Comparison of ENCODE assay signal across 16 cellular contexts in genomic region chr4:112889199-112889598, GRCh38.
DNase-seq lines count a peak whose midpoint lies in the region; ATAC-seq and TF ChIP-seq lines count a peak whose summit lies in the region.
"Had no signal": no experiment of that assay in that cellular context is flagged by ENCODE, and none has a peak within 500 bp of the region (broad histone marks: within the 10 kb centered on the region; RNA-seq: fewer than 3 reads in every experiment).

No MANE protein-coding gene starts in this region.

- no peaks in the 10 kb centered on the region for H3K36me3 Mint-ChIP-seq in GM23338 (ENCODE audit: low read depth)
- H3K36me3 Mint-ChIP-seq: CD4-positive, CD25-positive, alpha-beta regulatory T cell; memory B cell had no signal

- H3K9ac ChIP-seq in adipocyte (ENCODE audit: low read length), result no peak overlapping the region

- H3K27me3 Mint-ChIP-seq in GM23338 (ENCODE audit: insufficient read depth, low read depth, poor library complexity), result peaks cover 4% of the 10 kb centered on the region
- H3K27me3 Mint-ChIP-seq: memory B cell had no signal

- H3K27ac ChIP-seq in GM23338 (ENCODE audit: low read depth) (peak overlapping the region; percentile 50; the same call in 1 of the 2 replicates), temporal lobe (ENCODE audit: low read depth, low read length) (peak overlapping the region; percentile 93)
- H3K27ac ChIP-seq: colonic mucosa had no signal

- H3K27ac Mint-ChIP-seq in GM23338, result no peak overlapping the region
- H3K27ac Mint-ChIP-seq: activated T-cell treated with anti-CD3 and anti-CD28 coated beads, Interleukin-2, amount 50 U/mL, for 72 hours; CD4-positive, CD25-positive, alpha-beta regulatory T cell; memory B cell had no signal

- H2AFZ ChIP-seq in GM23338, result no peak overlapping the region

- no peaks in the 10 kb centered on the region for H4K20me1 ChIP-seq in GM23338 (replicated peaks; ENCODE audit: insufficient read depth)

- no peaks in the 10 kb centered on the region for H3F3A ChIP-seq in GM23338 (replicated peaks; ENCODE audit: low read depth)

- H3K79me2 ChIP-seq in GM23338 (replicated peaks; ENCODE audit: insufficient read depth), result no peaks in the 10 kb centered on the region; the same call in 1 of the 2 replicates

- TF ChIP-seq CTCF in GM23338 (conservative IDR thresholded peaks at IDR 0.05; ENCODE audit: low read depth in 2 of 2), result no peak

- no peak for ATAC-seq in GM23338
- no peak for ATAC-seq in HG02852 (IDR thresholded peaks at IDR 0.05; ENCODE audit: unreplicated experiment)
- no peak for ATAC-seq in GM21447 (IDR thresholded peaks at IDR 0.05; ENCODE audit: unreplicated experiment)
- ATAC-seq in GM19324 (IDR thresholded peaks at IDR 0.05; ENCODE audit: low FRiP score, unreplicated experiment), result no peak
- ATAC-seq: activated T-cell treated with anti-CD3 and anti-CD28 coated beads, Interleukin-2, amount 50 U/mL, for 72 hours had no signal

- no peaks in the 10 kb centered on the region for H3K9me3 ChIP-seq in adipocyte (ENCODE audit: control insufficient read depth, low read length)
- H3K9me3 ChIP-seq: colonic mucosa, transverse colon had no signal

- no peak overlapping the region for H3K4me2 ChIP-seq in GM23338

- no peaks in the 10 kb centered on the region for H3K9me2 ChIP-seq in GM23338 (ENCODE audit: insufficient read depth)

- H3K36me3 ChIP-seq in GM23338 (ENCODE audit: insufficient read depth) (no peaks in the 10 kb centered on the region), adipocyte (ENCODE audit: control insufficient read depth, insufficient read depth, low read length, severe bottlenecking) (no peaks in the 10 kb centered on the region)
- H3K36me3 ChIP-seq: colonic mucosa, transverse colon had no signal

- no peak overlapping the region for H3K4me3 Mint-ChIP-seq in GM23338
- H3K4me3 Mint-ChIP-seq: activated T-cell treated with anti-CD3 and anti-CD28 coated beads, Interleukin-2, amount 50 U/mL, for 72 hours; CD4-positive, CD25-positive, alpha-beta regulatory T cell had no signal

- H3K4me1 ChIP-seq in GM23338 (ENCODE audit: insufficient read depth) (no peaks in the 10 kb centered on the region; the same call in 1 of the 2 replicates), adipocyte (ENCODE audit: control insufficient read depth, insufficient read depth, low read length) (peaks cover 25% of the 10 kb centered on the region)
- H3K4me1 ChIP-seq: colonic mucosa, transverse colon had no signal

- H3K9me3 Mint-ChIP-seq in GM23338, result no peaks in the 10 kb centered on the region
- H3K9me3 Mint-ChIP-seq: activated T-cell treated with anti-CD3 and anti-CD28 coated beads, Interleukin-2, amount 50 U/mL, for 72 hours; CD4-positive, CD25-positive, alpha-beta regulatory T cell; memory B cell had no signal

- no peak overlapping the region for H3K4me3 ChIP-seq in GM23338
- H3K4me3 ChIP-seq in adipocyte (ENCODE audit: low read length), result peak overlapping the region; percentile 82
- H3K4me3 ChIP-seq: colonic mucosa had no signal

- H3K27me3 ChIP-seq in GM23338 (ENCODE audit: insufficient read depth), result no peaks in the 10 kb centered on the region
- no peaks in the 10 kb centered on the region for H3K27me3 ChIP-seq in adipocyte (replicated peaks; ENCODE audit: control insufficient read depth, insufficient read depth, low read length)
- H3K27me3 ChIP-seq: colonic mucosa, transverse colon had no signal

- DNase-seq in GM23338 (ENCODE audit: low spot score) (no peak), adipocyte (ENCODE audit: low read depth) (no peak), midbrain (lab: John Stamatoyannopoulos, UW) (peak; percentile 33), germinal center (ENCODE audit: low spot score) (no peak)
- DNase-seq: activated T-cell treated with anti-CD3 and anti-CD28 coated beads, Interleukin-2, amount 50 U/mL, for 72 hours; CD4-positive, CD25-positive, alpha-beta regulatory T cell; colonic mucosa; erythroblast; NCI-H1092; stimulated activated CD4-positive, alpha-beta T cell treated with anti-CD3 and anti-CD28 coated beads, Interleukin-12 subunit alpha, Interleukin-12 subunit beta, amount 100 ng/mL, for 4 hours; transverse colon had no signal

- peaks cover 21% of the 10 kb centered on the region for H3K4me1 Mint-ChIP-seq in GM23338
- H3K4me1 Mint-ChIP-seq: CD4-positive, CD25-positive, alpha-beta regulatory T cell had no signal

TF ChIP-seq in GM23338, 12 proteins besides CTCF, POLR2A, EP300 and RAD21 (continues in another document):
- TF ChIP-seq ZNF114 (CRISPR knock-in tag; IDR thresholded peaks at IDR 0.05) (no peak), ZNF462 (CRISPR knock-in tag; IDR thresholded peaks at IDR 0.05) (no peak), EZH2phosphoT487 (IDR thresholded peaks at IDR 0.05; ENCODE audit: unreplicated experiment) (no peak), CREB1 (CRISPR knock-in tag; IDR thresholded peaks at IDR 0.05; ENCODE audit: low read depth) (no peak), ETS1 (IDR thresholded peaks at IDR 0.05) (no peak), ZNF331 (CRISPR knock-in tag; IDR thresholded peaks at IDR 0.05; ENCODE audit: low read depth) (no peak), EZH2 (IDR thresholded peaks at IDR 0.05; ENCODE audit: low read depth, unreplicated experiment) (no peak)
